Comparison of ENCODE assay signal across 16 cellular contexts in the genomic region with DNA sequence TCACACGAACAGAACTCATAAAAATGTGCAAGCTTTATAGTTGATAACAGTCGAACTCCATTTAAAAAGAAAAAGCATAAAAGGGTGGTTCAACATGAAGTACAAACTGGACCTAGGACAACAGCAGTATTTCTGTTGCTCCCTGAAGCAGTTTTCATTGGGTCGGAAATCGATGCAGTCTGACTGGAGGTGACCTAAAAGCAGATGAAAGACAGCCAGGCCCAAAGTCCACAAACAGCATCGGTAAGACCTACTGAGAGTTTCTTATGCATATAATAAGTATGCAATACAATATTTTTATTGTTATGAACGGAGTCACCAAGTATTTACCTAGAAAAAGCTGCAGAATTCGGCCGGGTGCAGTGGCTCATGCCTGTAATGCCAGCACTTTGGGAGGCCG. TPM values are rescaled to one million over a fixed set of nuclear protein-coding genes. Genes with fewer than 3 reads are reported as not detected.
DNase-seq lines count a peak whose midpoint lies in the region; ATAC-seq and TF ChIP-seq lines count a peak whose summit lies in the region.
"Had no signal": no experiment of that assay in that cellular context is flagged by ENCODE, and none has a peak within 500 bp of the region (broad histone marks: within the 10 kb centered on the region; RNA-seq: fewer than 3 reads in every experiment).

No MANE protein-coding gene starts in this region.

- H3K79me2 ChIP-seq in smooth muscle cell (ENCODE audit: low read depth), result peaks cover 44% of the 10 kb centered on the region

- H3K27ac ChIP-seq in left ventricle myocardium inferior (replicated peaks) (peak overlapping the region; percentile 73), smooth muscle cell (ENCODE audit: low read depth) (no peak overlapping the region)
- H3K27ac ChIP-seq: 22Rv1 had no signal

- DNase-seq in left ventricle myocardium inferior, result no peak
- DNase-seq in cardiac septum (ENCODE audit: low spot score), result no peak
- DNase-seq in mucosa of descending colon, result peak in 1 of 3 donors; percentile 43
- no peak for DNase-seq in smooth muscle cell (lab: John Stamatoyannopoulos, UW; ENCODE audit: unreplicated experiment)
- no peak for DNase-seq in omental fat pad (ENCODE audit: low spot score)
- no peak for DNase-seq in activated T-cell treated with anti-CD3 and anti-CD28 coated beads for 4 hours
- no peak for DNase-seq in activated naive CD4-positive, alpha-beta T cell treated with anti-CD3 and anti-CD28 coated beads, Interleukin-2, amount 50 U/mL, for 16 hours
- DNase-seq: CD8-positive, alpha-beta T cell; COR-L47; DMS153; DMS79 treated with DMSO at 0.1 percent for 48 hours; EL; GDM1 had no signal

- no peaks in the 10 kb centered on the region for H3K27me3 ChIP-seq in left ventricle myocardium inferior (ENCODE audit: low read depth)
- H3K27me3 ChIP-seq in smooth muscle cell (ENCODE audit: low read depth), result no peaks in the 10 kb centered on the region

- no peak overlapping the region for H3K4me3 ChIP-seq in left ventricle myocardium inferior
- no peak overlapping the region for H3K4me3 ChIP-seq in mucosa of descending colon
- no peak overlapping the region for H3K4me3 ChIP-seq in smooth muscle cell

- H3K4me2 ChIP-seq in smooth muscle cell, result peak overlapping the region; percentile 61

- peaks cover 36% of the 10 kb centered on the region for H3K4me1 ChIP-seq in left ventricle myocardium inferior
- H3K4me1 ChIP-seq in mucosa of descending colon (ENCODE audit: low read depth), result peaks cover 23% of the 10 kb centered on the region
- peaks cover 8% of the 10 kb centered on the region for H3K4me1 ChIP-seq in smooth muscle cell (ENCODE audit: low read depth)

- no peak overlapping the region for H3K9ac ChIP-seq in smooth muscle cell (ENCODE audit: low read depth)

- H3K36me3 ChIP-seq in left ventricle myocardium inferior, result no peaks in the 10 kb centered on the region
- no peaks in the 10 kb centered on the region for H3K36me3 ChIP-seq in mucosa of descending colon (ENCODE audit: low read depth)
- H3K36me3 ChIP-seq in smooth muscle cell (ENCODE audit: low read depth), result no peaks in the 10 kb centered on the region

- H3K9me3 ChIP-seq in left ventricle myocardium inferior (replicated peaks) (no peaks in the 10 kb centered on the region), mucosa of descending colon (no peaks in the 10 kb centered on the region), smooth muscle cell (replicated peaks; ENCODE audit: low read depth) (no peaks in the 10 kb centered on the region)

- peak; percentile 7 for ATAC-seq in mucosa of descending colon
- no peak for ATAC-seq in omental fat pad (ENCODE audit: low FRiP score)
- ATAC-seq: CD8-positive, alpha-beta T cell; HCT116 had no signal

- no peak overlapping the region for H2AFZ ChIP-seq in smooth muscle cell (ENCODE audit: low read depth)

- no peak for TF ChIP-seq CTCF in left ventricle myocardium inferior (IDR thresholded peaks at IDR 0.05; ENCODE audit: borderline replicate concordance)
- no peak for TF ChIP-seq CTCF in mucosa of descending colon (IDR thresholded peaks at IDR 0.05)
- TF ChIP-seq CTCF in smooth muscle cell (IDR thresholded peaks at IDR 0.05; ENCODE audit: borderline replicate concordance, insufficient read depth, poor library complexity, severe bottlenecking), result no peak
- no peak for TF ChIP-seq CTCF in omental fat pad (IDR thresholded peaks at IDR 0.05)

- peaks cover 6% of the 10 kb centered on the region for H3F3A ChIP-seq in smooth muscle cell (ENCODE audit: low read depth)

- intact Hi-C loops in left ventricle myocardium inferior (cut with micrococcal nuclease) (no loop called here), cardiac septum (cut with DNase I) (no loop called here), mucosa of descending colon (cut with DNase I, micrococcal nuclease) (no loop called here)

- peaks cover 94% of the 10 kb centered on the region for H4K20me1 ChIP-seq in smooth muscle cell (ENCODE audit: low read depth)

- WGBS in smooth muscle cell (ENCODE audit: low lambda C conversion rate), result 82% methylated on average over 9 of the region's 9 CpGs

RNA-seq across cellular contexts. Expression of gene FAM171A1, which starts 23.9 kb away (rescaled TPM):
- total RNA-seq in left ventricle myocardium inferior, result 8.3 TPM
- total RNA-seq in cardiac septum, result 8.3 TPM
- 10 to 100 TPM; 33.7 to 60.7 (median 50.4) TPM for total RNA-seq in mucosa of descending colon
- 25.5 and 29.9 TPM in 2 replicates for total RNA-seq in smooth muscle cell
- 35.6 and 37.2 TPM in 2 replicates for polyA plus RNA-seq in smooth muscle cell
- total RNA-seq in omental fat pad, result 10 to 100 TPM in 3 of 4 donors, 1 to 10 TPM in 1; 7.0 to 17.4 (median 15.2) TPM
- polyA plus RNA-seq: CD14-positive monocyte had no signal
